ENCODE assay signal across 13 cellular contexts in genomic region chr3:16908878-16909277, GRCh38.
"Had no signal": no experiment of that assay in that cellular context is flagged by ENCODE, and none has a peak within 500 bp of the region (broad histone marks: within the 10 kb centered on the region; RNA-seq: fewer than 3 reads in every experiment).

No MANE protein-coding gene starts in this region.

- H3K9me3 Mint-ChIP-seq: neural progenitor cell had no signal

- H3K4me2 ChIP-seq: neural progenitor cell had no signal

- H3K27ac Mint-ChIP-seq: neural progenitor cell had no signal

- H3K4me3 Mint-ChIP-seq: neural progenitor cell had no signal

- H3K36me3 ChIP-seq: lower lobe of right lung, neural progenitor cell, pancreas, spleen had no signal

- ATAC-seq: activated CD4-positive, CD25-positive, alpha-beta regulatory T cell treated with anti-CD3 and anti-CD28 coated beads, Interleukin-2, amount 50 U/mL, for 24 hours; lower lobe of right lung; pancreas; sciatic nerve had no signal

- H3K9ac ChIP-seq: neural progenitor cell had no signal

- H3K27ac ChIP-seq: lower lobe of right lung, neural progenitor cell, pancreas had no signal

- H3K27me3 ChIP-seq: neural progenitor cell, pancreas, spleen had no signal

- H2AFZ ChIP-seq: neural progenitor cell had no signal

- H3K9me3 ChIP-seq: lower lobe of right lung, pancreas, spleen had no signal

- H3K4me3 ChIP-seq: lower lobe of right lung, neural progenitor cell, pancreas, spleen had no signal

- DNase-seq: activated CD4-positive, alpha-beta T cell treated with anti-CD3 and anti-CD28 coated beads, Interleukin-2, amount 50 U/mL, for 1 hour; activated naive CD4-positive, alpha-beta T cell treated with Interleukin-2 at 50 U/mL for 16 hours; activated T-cell treated with anti-CD3 and anti-CD28 coated beads for 4 hours; amniotic stem cell; foreskin fibroblast; lower lobe of right lung; midbrain; pancreas; spleen; T-helper 9 cell had no signal

- H3K36me3 Mint-ChIP-seq: neural progenitor cell had no signal
